ENCODE assay signal across 1 cellular context in the genomic region with DNA sequence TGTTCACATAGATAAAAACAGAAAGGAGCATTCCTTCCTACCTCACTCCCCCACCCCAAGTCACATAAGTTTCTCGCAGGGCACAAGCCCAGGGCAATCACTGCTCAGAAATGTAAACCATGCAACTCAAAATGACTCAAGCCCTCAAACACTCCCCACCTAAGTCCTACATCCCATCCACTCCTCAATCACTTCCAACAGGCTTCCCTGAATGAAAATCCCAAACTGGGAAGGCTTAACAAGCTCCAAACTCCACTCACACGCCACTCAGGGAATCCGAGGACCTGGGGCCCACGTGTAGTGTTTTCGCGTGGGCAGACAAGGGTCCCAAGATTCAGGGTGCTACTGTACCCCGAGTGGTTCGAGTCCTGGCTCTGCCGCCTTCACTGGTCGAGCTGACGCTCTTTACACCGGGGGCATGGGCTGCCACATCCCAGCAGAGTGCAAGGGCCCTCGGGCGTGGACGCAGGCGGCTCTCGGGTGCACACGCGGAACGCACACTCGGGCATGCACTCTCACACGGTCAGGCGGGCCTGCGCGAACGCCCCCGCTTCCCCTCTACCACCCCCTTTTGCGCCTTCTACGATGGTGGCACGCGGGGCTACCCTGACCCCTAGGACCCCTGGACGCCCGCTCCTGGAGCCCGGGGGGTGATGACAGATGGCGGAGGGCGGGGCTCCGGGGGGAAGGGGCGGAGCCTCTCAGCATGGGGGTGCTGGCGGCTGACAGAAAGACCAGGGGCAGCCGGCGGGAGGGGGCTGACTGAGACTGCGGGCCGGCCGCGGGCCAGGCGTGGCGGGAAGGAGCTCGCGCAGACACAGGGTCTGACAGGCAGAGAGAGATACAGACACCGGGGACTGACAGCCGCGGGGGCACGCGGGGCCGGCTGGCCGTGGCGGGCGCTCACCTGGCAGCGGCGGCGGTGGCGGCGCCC.
TF ChIP-seq lines count a peak whose summit lies in the region.

No MANE protein-coding gene starts in this region.

TF ChIP-seq in HepG2, 621 proteins besides CTCF, POLR2A, EP300 and RAD21 (continued from another document and continues in another):
- TF ChIP-seq ETV6 (CRISPR knock-in tag; conservative IDR thresholded peaks at IDR 0.05) (no peak), ASH2L (IDR thresholded peaks at IDR 0.05; ENCODE audit: insufficient read length, low read depth, low read length) (peak; percentile 86), ZNF350 (CRISPR knock-in tag; IDR thresholded peaks at IDR 0.05; ENCODE audit: borderline replicate concordance, low read depth) (peak; percentile 86), FOXK1 (CRISPR knock-in tag; IDR thresholded peaks at IDR 0.05; ENCODE audit: borderline replicate concordance, low read depth) (0 out of 2 replicates have a peak, but pooled peaks have one; percentile 28), ATM (IDR thresholded peaks at IDR 0.05; ENCODE audit: borderline replicate concordance) (no peak), BRCA1 (CRISPR knock-in tag; IDR thresholded peaks at IDR 0.05) (peak; percentile 17; the same call in 1 of the 2 replicates), ZXDC (CRISPR knock-in tag; IDR thresholded peaks at IDR 0.05) (peak; percentile 90), NFRKB (IDR thresholded peaks at IDR 0.05) (no peak), MLLT10 (CRISPR knock-in tag; IDR thresholded peaks at IDR 0.05) (no peak), ZNF597 (CRISPR knock-in tag; IDR thresholded peaks at IDR 0.05) (no peak; the same call in 1 of the 2 replicates), FOXK2 (IDR thresholded peaks at IDR 0.05) (no peak), THAP11 (CRISPR knock-in tag; IDR thresholded peaks at IDR 0.05) (peak; percentile 25; the same call in 1 of the 2 replicates), MLXIP (CRISPR knock-in tag; IDR thresholded peaks at IDR 0.05; ENCODE audit: borderline replicate concordance) (no peak), ZNF543 (CRISPR knock-in tag; IDR thresholded peaks at IDR 0.05) (peak; percentile 81; the same call in 1 of the 2 replicates), SATB2 (CRISPR knock-in tag; IDR thresholded peaks at IDR 0.05) (peak; percentile 19; the same call in 1 of the 2 replicates), SSRP1 (CRISPR knock-in tag; IDR thresholded peaks at IDR 0.05) (peak; percentile 38; the same call in 1 of the 2 replicates), ZNF883 (CRISPR knock-in tag; IDR thresholded peaks at IDR 0.05; ENCODE audit: not compliant biosample characterization) (peak; percentile 93), ZNF260 (CRISPR knock-in tag; IDR thresholded peaks at IDR 0.05; ENCODE audit: borderline replicate concordance, low read depth) (no peak), MED8 (CRISPR knock-in tag; IDR thresholded peaks at IDR 0.05; ENCODE audit: insufficient replicate concordance) (no peak), ZNF83 (CRISPR knock-in tag; IDR thresholded peaks at IDR 0.05; ENCODE audit: borderline replicate concordance) (peak; percentile 92), ATF7 (IDR thresholded peaks at IDR 0.05) (no peak), ATF7 (CRISPR knock-in tag; IDR thresholded peaks at IDR 0.05) (no peak), ZNF451 (CRISPR knock-in tag; IDR thresholded peaks at IDR 0.05) (peak; percentile 75; the same call in 1 of the 2 replicates), SALL2 (CRISPR knock-in tag; IDR thresholded peaks at IDR 0.05) (0 out of 2 replicates have a peak, but pooled peaks have one; percentile 72), ZNF563 (CRISPR knock-in tag; IDR thresholded peaks at IDR 0.05) (peak; percentile 87), CHCHD3 (CRISPR knock-in tag; IDR thresholded peaks at IDR 0.05) (peak; percentile 21; the same call in 1 of the 2 replicates), MEIS2 (CRISPR knock-in tag; IDR thresholded peaks at IDR 0.05) (peak; percentile 19; the same call in 1 of the 2 replicates), ZNF468 (CRISPR knock-in tag; IDR thresholded peaks at IDR 0.05) (no peak), RBM22 (optimal IDR thresholded peaks at IDR 0.05; ENCODE audit: low read length) (no peak), ATAD3A (CRISPR knock-in tag; IDR thresholded peaks at IDR 0.05) (no peak), HDAC1 (CRISPR knock-in tag; IDR thresholded peaks at IDR 0.05) (peak; percentile 96), KDM6A (CRISPR knock-in tag; IDR thresholded peaks at IDR 0.05; ENCODE audit: low read depth) (0 out of 2 replicates have a peak, but pooled peaks have one; percentile 8)
- TF ChIP-seq, protein P1, sequence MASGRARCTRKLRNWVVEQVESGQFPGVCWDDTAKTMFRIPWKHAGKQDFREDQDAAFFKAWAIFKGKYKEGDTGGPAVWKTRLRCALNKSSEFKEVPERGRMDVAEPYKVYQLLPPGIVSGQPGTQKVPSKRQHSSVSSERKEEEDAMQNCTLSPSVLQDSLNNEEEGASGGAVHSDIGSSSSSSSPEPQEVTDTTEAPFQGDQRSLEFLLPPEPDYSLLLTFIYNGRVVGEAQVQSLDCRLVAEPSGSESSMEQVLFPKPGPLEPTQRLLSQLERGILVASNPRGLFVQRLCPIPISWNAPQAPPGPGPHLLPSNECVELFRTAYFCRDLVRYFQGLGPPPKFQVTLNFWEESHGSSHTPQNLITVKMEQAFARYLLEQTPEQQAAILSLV (CRISPR knock-in tag; IDR thresholded peaks at IDR 0.05; ENCODE audit: borderline replicate concordance) = peak; percentile 92
- TF ChIP-seq, protein P2, sequence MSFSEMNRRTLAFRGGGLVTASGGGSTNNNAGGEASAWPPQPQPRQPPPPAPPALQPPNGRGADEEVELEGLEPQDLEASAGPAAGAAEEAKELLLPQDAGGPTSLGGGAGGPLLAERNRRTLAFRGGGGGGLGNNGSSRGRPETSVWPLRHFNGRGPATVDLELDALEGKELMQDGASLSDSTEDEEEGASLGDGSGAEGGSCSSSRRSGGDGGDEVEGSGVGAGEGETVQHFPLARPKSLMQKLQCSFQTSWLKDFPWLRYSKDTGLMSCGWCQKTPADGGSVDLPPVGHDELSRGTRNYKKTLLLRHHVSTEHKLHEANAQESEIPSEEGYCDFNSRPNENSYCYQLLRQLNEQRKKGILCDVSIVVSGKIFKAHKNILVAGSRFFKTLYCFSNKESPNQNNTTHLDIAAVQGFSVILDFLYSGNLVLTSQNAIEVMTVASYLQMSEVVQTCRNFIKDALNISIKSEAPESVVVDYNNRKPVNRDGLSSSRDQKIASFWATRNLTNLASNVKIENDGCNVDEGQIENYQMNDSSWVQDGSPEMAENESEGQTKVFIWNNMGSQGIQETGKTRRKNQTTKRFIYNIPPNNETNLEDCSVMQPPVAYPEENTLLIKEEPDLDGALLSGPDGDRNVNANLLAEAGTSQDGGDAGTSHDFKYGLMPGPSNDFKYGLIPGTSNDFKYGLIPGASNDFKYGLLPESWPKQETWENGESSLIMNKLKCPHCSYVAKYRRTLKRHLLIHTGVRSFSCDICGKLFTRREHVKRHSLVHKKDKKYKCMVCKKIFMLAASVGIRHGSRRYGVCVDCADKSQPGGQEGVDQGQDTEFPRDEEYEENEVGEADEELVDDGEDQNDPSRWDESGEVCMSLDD (CRISPR knock-in tag; IDR thresholded peaks at IDR 0.05; ENCODE audit: borderline replicate concordance) = peak; percentile 72; the same call in 1 of the 2 replicates
- TF ChIP-seq, protein P3, sequence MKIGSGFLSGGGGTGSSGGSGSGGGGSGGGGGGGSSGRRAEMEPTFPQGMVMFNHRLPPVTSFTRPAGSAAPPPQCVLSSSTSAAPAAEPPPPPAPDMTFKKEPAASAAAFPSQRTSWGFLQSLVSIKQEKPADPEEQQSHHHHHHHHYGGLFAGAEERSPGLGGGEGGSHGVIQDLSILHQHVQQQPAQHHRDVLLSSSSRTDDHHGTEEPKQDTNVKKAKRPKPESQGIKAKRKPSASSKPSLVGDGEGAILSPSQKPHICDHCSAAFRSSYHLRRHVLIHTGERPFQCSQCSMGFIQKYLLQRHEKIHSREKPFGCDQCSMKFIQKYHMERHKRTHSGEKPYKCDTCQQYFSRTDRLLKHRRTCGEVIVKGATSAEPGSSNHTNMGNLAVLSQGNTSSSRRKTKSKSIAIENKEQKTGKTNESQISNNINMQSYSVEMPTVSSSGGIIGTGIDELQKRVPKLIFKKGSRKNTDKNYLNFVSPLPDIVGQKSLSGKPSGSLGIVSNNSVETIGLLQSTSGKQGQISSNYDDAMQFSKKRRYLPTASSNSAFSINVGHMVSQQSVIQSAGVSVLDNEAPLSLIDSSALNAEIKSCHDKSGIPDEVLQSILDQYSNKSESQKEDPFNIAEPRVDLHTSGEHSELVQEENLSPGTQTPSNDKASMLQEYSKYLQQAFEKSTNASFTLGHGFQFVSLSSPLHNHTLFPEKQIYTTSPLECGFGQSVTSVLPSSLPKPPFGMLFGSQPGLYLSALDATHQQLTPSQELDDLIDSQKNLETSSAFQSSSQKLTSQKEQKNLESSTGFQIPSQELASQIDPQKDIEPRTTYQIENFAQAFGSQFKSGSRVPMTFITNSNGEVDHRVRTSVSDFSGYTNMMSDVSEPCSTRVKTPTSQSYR (CRISPR knock-in tag; IDR thresholded peaks at IDR 0.05; ENCODE audit: borderline replicate concordance) = 0 out of 2 replicates have a peak, but pooled peaks have one; percentile 5
- TF ChIP-seq, protein P4, sequence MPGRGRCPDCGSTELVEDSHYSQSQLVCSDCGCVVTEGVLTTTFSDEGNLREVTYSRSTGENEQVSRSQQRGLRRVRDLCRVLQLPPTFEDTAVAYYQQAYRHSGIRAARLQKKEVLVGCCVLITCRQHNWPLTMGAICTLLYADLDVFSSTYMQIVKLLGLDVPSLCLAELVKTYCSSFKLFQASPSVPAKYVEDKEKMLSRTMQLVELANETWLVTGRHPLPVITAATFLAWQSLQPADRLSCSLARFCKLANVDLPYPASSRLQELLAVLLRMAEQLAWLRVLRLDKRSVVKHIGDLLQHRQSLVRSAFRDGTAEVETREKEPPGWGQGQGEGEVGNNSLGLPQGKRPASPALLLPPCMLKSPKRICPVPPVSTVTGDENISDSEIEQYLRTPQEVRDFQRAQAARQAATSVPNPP (CRISPR knock-in tag; IDR thresholded peaks at IDR 0.05) = no peak
- TF ChIP-seq, protein P5, sequence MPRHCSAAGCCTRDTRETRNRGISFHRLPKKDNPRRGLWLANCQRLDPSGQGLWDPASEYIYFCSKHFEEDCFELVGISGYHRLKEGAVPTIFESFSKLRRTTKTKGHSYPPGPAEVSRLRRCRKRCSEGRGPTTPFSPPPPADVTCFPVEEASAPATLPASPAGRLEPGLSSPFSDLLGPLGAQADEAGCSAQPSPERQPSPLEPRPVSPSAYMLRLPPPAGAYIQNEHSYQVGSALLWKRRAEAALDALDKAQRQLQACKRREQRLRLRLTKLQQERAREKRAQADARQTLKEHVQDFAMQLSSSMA (CRISPR knock-in tag; IDR thresholded peaks at IDR 0.05) = no peak; the same call in 1 of the 2 replicates
